ENCODE assay signal across 17 cellular contexts in genomic region chr2:86019121-86019520, GRCh38.
DNase-seq lines count a peak whose midpoint lies in the region; TF ChIP-seq lines count a peak whose summit lies in the region.
"Had no signal": no experiment of that assay in that cellular context is flagged by ENCODE, and none has a peak within 500 bp of the region (broad histone marks: within the 10 kb centered on the region; RNA-seq: fewer than 3 reads in every experiment).

No MANE protein-coding gene starts in this region.

- H3K27me3 ChIP-seq in neutrophil: no peaks in the 10 kb centered on the region
- H3K27me3 ChIP-seq: BLaER1 had no signal

- no peak for TF ChIP-seq CTCF in coronary artery (IDR thresholded peaks at IDR 0.05)
- TF ChIP-seq CTCF in neutrophil (IDR thresholded peaks at IDR 0.05): no peak
- TF ChIP-seq CTCF in RWPE1 (conservative IDR thresholded peaks at IDR 0.05; ENCODE audit: low read depth): no peak

- POLR2A ChIA-PET in RWPE1 (lab: Yijun Ruan, JAX; ENCODE audit: low non-redundant PET): no interaction called here

- H3K4me1 Mint-ChIP-seq in activated naive CD4-positive, alpha-beta T cell treated with anti-CD3 and anti-CD28 coated beads, Interleukin-2, amount 10 ng/mL, durations not matched to agents 7 days and 5 days: peaks cover 31% of the 10 kb centered on the region

- H3K36me3 ChIP-seq in neutrophil: no peaks in the 10 kb centered on the region

- H3K9me3 ChIP-seq in neutrophil: no peaks in the 10 kb centered on the region

- H3K27ac Mint-ChIP-seq in activated naive CD4-positive, alpha-beta T cell treated with anti-CD3 and anti-CD28 coated beads, Interleukin-2, amount 10 ng/mL, durations not matched to agents 7 days and 5 days: no peak overlapping the region

- DNase-seq in activated naive CD4-positive, alpha-beta T cell treated with anti-CD3 and anti-CD28 coated beads, Interleukin-2, amount 10 ng/mL, durations not matched to agents 7 days and 5 days: peak; percentile 12
- DNase-seq in activated naive CD4-positive, alpha-beta T cell treated with anti-CD3 and anti-CD28 coated beads, Interleukin-2, amount 50 U/mL, for 16 hours: no peak
- DNase-seq in coronary artery (ENCODE audit: low spot score) (peak; percentile 68), NCI-H1092 treated with DMSO at 0.1 percent for 48 hours (lab: John Stamatoyannopoulos, UW) (no peak), T-helper 9 cell (no peak), RWPE1 (ENCODE audit: low spot score) (no peak), NCI-H82 treated with DMSO at 0.1 percent for 48 hours (lab: John Stamatoyannopoulos, UW; ENCODE audit: unreplicated experiment) (no peak)
- DNase-seq: DMS 273 treated with DMSO at 0.1 percent for 48 hours, GF-D8, GOT3, NCI-H1436 treated with DMSO at 0.1 percent for 48 hours, NCI-H2029 treated with DMSO at 0.1 percent for 48 hours, NCI-H2171 treated with DMSO at 0.1 percent for 48 hours, NCI-H748 treated with DMSO at 0.1 percent for 48 hours had no signal

- H3K36me3 Mint-ChIP-seq in activated naive CD4-positive, alpha-beta T cell treated with anti-CD3 and anti-CD28 coated beads, Interleukin-2, amount 10 ng/mL, durations not matched to agents 7 days and 5 days: peaks cover 21% of the 10 kb centered on the region

- CTCF ChIA-PET in activated naive CD4-positive, alpha-beta T cell treated with anti-CD3 and anti-CD28 coated beads, Interleukin-2, amount 10 ng/mL, durations not matched to agents 7 days and 5 days (lab: Charles Lee): no interaction called here
- CTCF ChIA-PET in RWPE1 (lab: Yijun Ruan, JAX): no interaction called here

- H3K9me3 Mint-ChIP-seq in activated naive CD4-positive, alpha-beta T cell treated with anti-CD3 and anti-CD28 coated beads, Interleukin-2, amount 10 ng/mL, durations not matched to agents 7 days and 5 days: peaks cover 12% of the 10 kb centered on the region

- H3K27ac ChIP-seq in coronary artery (no peak overlapping the region), neutrophil (peak overlapping the region; percentile 93), RWPE1 (no peak overlapping the region)
- H3K27ac ChIP-seq: BLaER1 had no signal

- H3K4me3 Mint-ChIP-seq in activated naive CD4-positive, alpha-beta T cell treated with anti-CD3 and anti-CD28 coated beads, Interleukin-2, amount 10 ng/mL, durations not matched to agents 7 days and 5 days: no peak overlapping the region

- H3K27me3 Mint-ChIP-seq in activated naive CD4-positive, alpha-beta T cell treated with anti-CD3 and anti-CD28 coated beads, Interleukin-2, amount 10 ng/mL, durations not matched to agents 7 days and 5 days: no peaks in the 10 kb centered on the region

- peaks cover 18% of the 10 kb centered on the region in 2 experiments for H3K4me1 ChIP-seq in neutrophil (ENCODE audit: control insufficient read depth in 1 of 2, insufficient read depth in 1 of 2, low read depth in 1 of 2, low read length in 1 of 2)

- H3K4me3 ChIP-seq in coronary artery (no peak overlapping the region), neutrophil (ENCODE audit: low read depth in 1 of 2, low read length in 1 of 2) (no peak overlapping the region)
- H3K4me3 ChIP-seq: BLaER1, K562 had no signal

Comparison
In these comparisons a context has a peak if more than half of its experiments do, and no peak if none do; other contexts are left out.
1. DNase-seq: peak in activated naive CD4-positive, alpha-beta T cell treated with anti-CD3 and anti-CD28 coated beads, Interleukin-2, amount 10 ng/mL, durations not matched to agents 7 days and 5 days (single experiment) and coronary artery (single experiment); none in activated naive CD4-positive, alpha-beta T cell treated with anti-CD3 and anti-CD28 coated beads, Interleukin-2, amount 50 U/mL, for 16 hours (single experiment), NCI-H1092 treated with DMSO at 0.1 percent for 48 hours (single experiment), T-helper 9 cell (single experiment), RWPE1 (single experiment) and NCI-H82 treated with DMSO at 0.1 percent for 48 hours (single experiment).